ENCODE assay signal across 1 cellular context in the genomic region with DNA sequence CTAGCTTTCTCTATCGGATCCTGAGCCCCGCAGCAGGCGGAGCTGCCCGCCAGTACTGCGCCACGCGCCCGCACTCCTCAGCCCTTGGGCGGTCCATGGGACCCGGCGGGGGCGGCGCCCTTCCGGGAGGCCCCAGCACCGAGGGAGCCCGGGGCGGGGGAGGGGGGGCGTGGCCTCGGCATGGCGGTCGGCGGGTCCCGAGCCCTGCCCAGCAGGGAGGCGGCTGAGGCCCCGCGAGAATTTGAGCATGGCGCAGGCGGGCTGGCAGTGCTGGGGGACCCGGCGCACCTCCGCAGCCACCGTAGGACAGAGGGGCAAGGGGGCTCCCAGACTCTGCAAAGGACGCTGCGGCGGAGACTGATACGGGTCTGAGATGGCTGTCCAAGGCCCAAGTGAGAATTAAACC.
TF ChIP-seq lines count a peak whose summit lies in the region.

No MANE protein-coding gene starts in this region.

TF ChIP-seq in HepG2, 621 proteins besides CTCF, POLR2A, EP300 and RAD21 (continued from another document):
- TF ChIP-seq SNAPC4 (CRISPR knock-in tag; IDR thresholded peaks at IDR 0.05): no peak
- no peak for TF ChIP-seq ZNF652 (CRISPR knock-in tag; IDR thresholded peaks at IDR 0.05; ENCODE audit: borderline replicate concordance, low read depth)
